ENCODE assay signal across 28 cellular contexts in the genomic region with DNA sequence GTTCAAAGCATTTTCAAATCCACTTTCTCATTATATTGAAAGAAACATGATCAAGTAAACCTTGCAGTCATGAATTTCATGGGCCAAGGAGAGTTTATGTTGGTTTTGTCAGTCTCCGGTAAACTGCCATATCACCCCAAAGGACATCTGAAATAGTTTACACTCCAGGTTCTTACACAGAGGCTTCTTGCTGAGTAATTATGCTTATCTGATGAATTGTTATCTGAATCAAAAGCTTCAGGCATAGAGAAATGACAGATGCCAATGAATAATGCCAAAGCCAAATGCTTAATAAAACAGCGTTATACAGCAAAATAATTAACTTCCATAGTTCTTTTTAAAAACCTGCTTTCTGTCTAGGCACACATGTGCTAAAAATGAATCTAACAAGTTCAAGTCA.
"Had no signal": no experiment of that assay in that cellular context is flagged by ENCODE, and none has a peak within 500 bp of the region (broad histone marks: within the 10 kb centered on the region; RNA-seq: fewer than 3 reads in every experiment).

No MANE protein-coding gene starts in this region.

- H3K4me3 Mint-ChIP-seq: activated CD4-positive, alpha-beta memory T cell treated with anti-CD3 and anti-CD28 coated beads, Interleukin-2, amount 10 ng/mL, durations not matched to agents 7 days and 5 days; activated CD4-positive, alpha-beta T cell treated with anti-CD3 and anti-CD28 coated beads, Interleukin-2, amount 10 ng/mL, durations not matched to agents 7 days and 5 days; activated naive CD4-positive, alpha-beta T cell treated with anti-CD3 and anti-CD28 coated beads, Interleukin-2, amount 10 ng/mL, durations not matched to agents 7 days and 5 days; activated naive CD8-positive, alpha-beta T cell treated with anti-CD3 and anti-CD28 coated beads, Interleukin-2, amount 10 ng/mL, durations not matched to agents 7 days and 5 days; activated T-cell treated with anti-CD3 and anti-CD28 coated beads, Interleukin-2, amount 50 U/mL, for 24 hours; activated T-cell treated with anti-CD3 and anti-CD28 coated beads, Interleukin-2, amount 50 U/mL, for 72 hours; central memory CD8-positive, alpha-beta T cell; effector memory CD8-positive, alpha-beta T cell; T-cell; T-helper 1 cell treated with Interleukin-12 subunit alpha and Interleukin-12 subunit beta and Interleukin-4 antibody, amounts not matched to agents 30 μg/mL and 1 μg/mL, for 36 hours had no signal

- H3K4me1 ChIP-seq: ascending aorta, foreskin keratinocyte, gastroesophageal sphincter, heart right ventricle had no signal

- H3K27me3 Mint-ChIP-seq: activated CD4-positive, alpha-beta memory T cell treated with anti-CD3 and anti-CD28 coated beads, Interleukin-2, amount 10 ng/mL, durations not matched to agents 7 days and 5 days; activated CD4-positive, alpha-beta T cell treated with anti-CD3 and anti-CD28 coated beads, Interleukin-2, amount 10 ng/mL, durations not matched to agents 7 days and 5 days; activated naive CD4-positive, alpha-beta T cell treated with anti-CD3 and anti-CD28 coated beads, Interleukin-2, amount 10 ng/mL, durations not matched to agents 7 days and 5 days; activated naive CD8-positive, alpha-beta T cell treated with anti-CD3 and anti-CD28 coated beads, Interleukin-2, amount 10 ng/mL, durations not matched to agents 7 days and 5 days; activated T-cell treated with anti-CD3 and anti-CD28 coated beads, Interleukin-2, amount 50 U/mL, for 24 hours; central memory CD8-positive, alpha-beta T cell; effector memory CD8-positive, alpha-beta T cell; T-cell had no signal

- DNase-seq: activated CD4-positive, alpha-beta memory T cell treated with anti-CD3 and anti-CD28 coated beads, Interleukin-2, amount 10 ng/mL, durations not matched to agents 7 days and 5 days; activated CD4-positive, alpha-beta T cell treated with anti-CD3 and anti-CD28 coated beads for 1 hour; activated CD4-positive, alpha-beta T cell treated with anti-CD3 and anti-CD28 coated beads for 4 hours; activated CD4-positive, alpha-beta T cell treated with anti-CD3 and anti-CD28 coated beads, Interleukin-2, amount 10 ng/mL, durations not matched to agents 7 days and 5 days; activated CD4-positive, alpha-beta T cell treated with anti-CD3 and anti-CD28 coated beads, Interleukin-2, amount 50 U/mL, for 4 hours; activated CD8-positive, alpha-beta memory T cell treated with anti-CD3 and anti-CD28 coated beads, Interleukin-2, amount 50 U/mL, for 48 hours; activated gamma-delta T cell; activated naive CD4-positive, alpha-beta T cell; activated naive CD4-positive, alpha-beta T cell treated with anti-CD3 and anti-CD28 coated beads, Interleukin-2, amount 10 ng/mL, durations not matched to agents 7 days and 5 days; activated naive CD8-positive, alpha-beta T cell treated with anti-CD3 and anti-CD28 coated beads, Interleukin-2, amount 10 ng/mL, durations not matched to agents 7 days and 5 days; activated T-cell treated with anti-CD3 and anti-CD28 coated beads for 4 hours; activated T-cell treated with anti-CD3 and anti-CD28 coated beads, Interleukin-2, amount 50 U/mL, for 24 hours; activated T-cell treated with anti-CD3 and anti-CD28 coated beads, Interleukin-2, amount 50 U/mL, for 72 hours; brain microvascular endothelial cell; cortex of kidney; dermis blood vessel endothelial cell; effector CD4-positive, alpha-beta T cell; effector memory CD8-positive, alpha-beta T cell; foreskin keratinocyte; heart right ventricle; T-cell; T-helper 9 cell had no signal

- H3K4me1 Mint-ChIP-seq: activated CD4-positive, alpha-beta memory T cell treated with anti-CD3 and anti-CD28 coated beads, Interleukin-2, amount 10 ng/mL, durations not matched to agents 7 days and 5 days; activated CD4-positive, alpha-beta T cell treated with anti-CD3 and anti-CD28 coated beads, Interleukin-2, amount 10 ng/mL, durations not matched to agents 7 days and 5 days; activated naive CD4-positive, alpha-beta T cell treated with anti-CD3 and anti-CD28 coated beads, Interleukin-2, amount 10 ng/mL, durations not matched to agents 7 days and 5 days; activated naive CD8-positive, alpha-beta T cell treated with anti-CD3 and anti-CD28 coated beads, Interleukin-2, amount 10 ng/mL, durations not matched to agents 7 days and 5 days; central memory CD8-positive, alpha-beta T cell; T-cell had no signal

- H3K9me3 Mint-ChIP-seq: activated CD4-positive, alpha-beta memory T cell treated with anti-CD3 and anti-CD28 coated beads, Interleukin-2, amount 10 ng/mL, durations not matched to agents 7 days and 5 days; activated CD4-positive, alpha-beta T cell treated with anti-CD3 and anti-CD28 coated beads, Interleukin-2, amount 10 ng/mL, durations not matched to agents 7 days and 5 days; activated naive CD4-positive, alpha-beta T cell treated with anti-CD3 and anti-CD28 coated beads, Interleukin-2, amount 10 ng/mL, durations not matched to agents 7 days and 5 days; activated T-cell treated with anti-CD3 and anti-CD28 coated beads, Interleukin-2, amount 50 U/mL, for 24 hours; central memory CD8-positive, alpha-beta T cell; effector memory CD8-positive, alpha-beta T cell had no signal

- H3K36me3 ChIP-seq: ascending aorta, brain microvascular endothelial cell, esophagus muscularis mucosa, gastroesophageal sphincter, heart right ventricle had no signal

- H3K27ac Mint-ChIP-seq: activated CD4-positive, alpha-beta memory T cell treated with anti-CD3 and anti-CD28 coated beads, Interleukin-2, amount 10 ng/mL, durations not matched to agents 7 days and 5 days; activated CD4-positive, alpha-beta T cell treated with anti-CD3 and anti-CD28 coated beads, Interleukin-2, amount 10 ng/mL, durations not matched to agents 7 days and 5 days; activated naive CD4-positive, alpha-beta T cell treated with anti-CD3 and anti-CD28 coated beads, Interleukin-2, amount 10 ng/mL, durations not matched to agents 7 days and 5 days; activated naive CD4-positive, alpha-beta T cell treated with anti-CD3 and anti-CD28 coated beads, Interleukin-2, amount 50 U/mL, for 72 hours; activated naive CD8-positive, alpha-beta T cell treated with anti-CD3 and anti-CD28 coated beads, Interleukin-2, amount 10 ng/mL, durations not matched to agents 7 days and 5 days; activated T-cell treated with anti-CD3 and anti-CD28 coated beads, Interleukin-2, amount 50 U/mL, for 24 hours; activated T-cell treated with anti-CD3 and anti-CD28 coated beads, Interleukin-2, amount 50 U/mL, for 72 hours; effector memory CD8-positive, alpha-beta T cell; T-cell; T-helper 1 cell treated with Interleukin-12 subunit alpha and Interleukin-12 subunit beta and Interleukin-4 antibody, amounts not matched to agents 30 μg/mL and 1 μg/mL, for 36 hours had no signal

- H3K9me3 ChIP-seq: ascending aorta, esophagus muscularis mucosa, gastroesophageal sphincter had no signal

- H3K27me3 ChIP-seq: ascending aorta, brain microvascular endothelial cell, esophagus muscularis mucosa, foreskin keratinocyte, gastroesophageal sphincter, heart right ventricle had no signal

- H3K4me3 ChIP-seq: ascending aorta, esophagus muscularis mucosa, gastroesophageal sphincter, heart right ventricle had no signal

- H3K27ac ChIP-seq: ascending aorta, brain microvascular endothelial cell, esophagus muscularis mucosa, foreskin keratinocyte, gastroesophageal sphincter, heart right ventricle had no signal

- H3K36me3 Mint-ChIP-seq: activated naive CD4-positive, alpha-beta T cell treated with anti-CD3 and anti-CD28 coated beads, Interleukin-2, amount 10 ng/mL, durations not matched to agents 7 days and 5 days; activated naive CD4-positive, alpha-beta T cell treated with anti-CD3 and anti-CD28 coated beads, Interleukin-2, amount 50 U/mL, for 72 hours; activated naive CD8-positive, alpha-beta T cell treated with anti-CD3 and anti-CD28 coated beads, Interleukin-2, amount 10 ng/mL, durations not matched to agents 7 days and 5 days; T-cell had no signal
